ENCODE assay signal across 23 cellular contexts in the genomic region with DNA sequence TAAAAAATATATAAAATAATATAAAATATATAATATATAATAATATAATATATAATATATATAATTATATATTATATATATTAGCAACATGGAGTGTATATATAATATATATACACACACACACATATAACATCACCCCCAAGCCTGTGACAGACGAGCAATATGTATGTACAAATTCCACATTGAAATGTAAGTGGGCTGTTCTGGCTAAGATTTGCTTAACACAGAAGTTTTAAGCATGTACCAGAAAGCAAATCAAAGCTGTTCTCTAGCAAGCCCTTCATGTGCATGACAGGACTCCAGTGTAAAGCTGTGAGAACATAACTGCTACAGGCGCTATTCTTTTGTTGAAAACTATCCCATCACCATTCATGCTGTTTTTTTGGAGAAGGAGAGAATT.
"Had no signal": no experiment of that assay in that cellular context is flagged by ENCODE, and none has a peak within 500 bp of the region (broad histone marks: within the 10 kb centered on the region; RNA-seq: fewer than 3 reads in every experiment).

No MANE protein-coding gene starts in this region.

- H3K4me1 Mint-ChIP-seq: T-cell had no signal

- H3K4me3 Mint-ChIP-seq: T-cell had no signal

- H3K4me2 ChIP-seq: KMS-11, SK-N-SH had no signal

- H3K9ac ChIP-seq: KMS-11, SK-N-SH had no signal

- H3K9me3 ChIP-seq: SK-N-SH had no signal

- H3K27ac Mint-ChIP-seq: T-cell had no signal

- DNase-seq: IMR-90, Kasumi-1, MM.1S, NCI-H1092 treated with DMSO at 0.1 percent for 48 hours, NCI-H1436, NCI-H187, NCI-H2029, NCI-H2107, NCI-H2171 treated with DMSO at 0.1 percent for 48 hours, NCI-H345, NCI-H446 treated with DMSO at 0.1 percent for 48 hours, NCI-H510A treated with DMSO at 0.1 percent for 48 hours, NCI-H526, NCI-H82, PC-3, SHP77, SK-N-SH, SW 1271, T-cell had no signal

- H3K9me3 Mint-ChIP-seq: T-cell had no signal

- H3K27ac ChIP-seq: KMS-11, RWPE1 had no signal

- ATAC-seq: HepG2, Panc1, PC-3, T-cell had no signal

- H3K36me3 Mint-ChIP-seq: T-cell had no signal
